Comparison of ENCODE assay signal across 7 cellular contexts in the genomic region with DNA sequence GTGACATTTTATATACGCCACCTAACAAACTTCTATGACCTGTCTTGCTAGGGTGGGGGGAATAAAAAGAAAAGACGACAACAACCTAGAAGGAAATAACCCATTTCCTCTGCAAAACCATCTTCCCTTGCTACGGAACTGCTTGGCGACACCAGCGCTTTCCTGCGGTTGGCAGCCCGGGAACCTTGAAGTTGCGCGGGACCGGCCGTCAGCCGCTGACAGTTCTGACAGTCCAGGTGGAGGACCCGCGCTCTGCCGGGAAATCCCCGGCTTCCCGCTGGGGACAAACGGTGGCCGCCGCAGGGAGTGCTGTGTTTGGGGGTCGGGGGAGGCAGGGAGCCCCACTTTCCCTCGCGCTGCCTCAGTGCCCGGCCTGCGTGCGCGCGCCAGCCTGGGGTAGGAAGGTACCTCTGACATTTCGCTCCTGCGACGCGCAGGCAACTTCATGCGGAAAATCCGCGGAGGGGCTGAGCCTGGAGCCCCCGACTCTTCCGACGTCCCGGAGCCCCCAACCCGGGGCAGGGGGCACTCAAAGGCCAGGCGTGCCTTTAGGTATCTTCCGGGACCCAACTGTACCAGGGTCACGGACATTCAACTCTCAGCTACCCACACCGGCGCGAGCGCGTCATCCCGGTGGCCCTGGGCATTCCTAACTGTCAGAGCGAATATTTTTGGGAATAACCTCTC. TPM values are rescaled to one million over a fixed set of nuclear protein-coding genes. Genes with fewer than 3 reads are reported as not detected.
DNase-seq lines count a peak whose midpoint lies in the region; ATAC-seq and TF ChIP-seq lines count a peak whose summit lies in the region.

No MANE protein-coding gene starts in this region.

- H3K27me3 ChIP-seq in RWPE2 (ENCODE audit: insufficient read depth, poor library complexity, severe bottlenecking) (peaks cover 41% of the 10 kb centered on the region), iPS-18a (ENCODE audit: control insufficient read depth, insufficient read depth, low read length) (peaks cover 46% of the 10 kb centered on the region), spleen (replicated peaks in 1 of 7) (peaks cover 0 to 24% (median 0%) of the 10 kb centered on the region in 7 donors)

- peaks cover 4% of the 10 kb centered on the region for H3K36me3 Mint-ChIP-seq in activated naive CD8-positive, alpha-beta T cell treated with anti-CD3 and anti-CD28 coated beads, Interleukin-2, amount 10 ng/mL, durations not matched to agents 7 days and 5 days

- no peaks in the 10 kb centered on the region for H3K27me3 Mint-ChIP-seq in activated naive CD8-positive, alpha-beta T cell treated with anti-CD3 and anti-CD28 coated beads, Interleukin-2, amount 10 ng/mL, durations not matched to agents 7 days and 5 days

- 0 to 2% (median 1%) methylated on average over 38 to 50 of the region's 50 CpGs for WGBS in spleen, 5 donors

- H3K9me3 Mint-ChIP-seq in activated naive CD8-positive, alpha-beta T cell treated with anti-CD3 and anti-CD28 coated beads, Interleukin-2, amount 10 ng/mL, durations not matched to agents 7 days and 5 days = no peaks in the 10 kb centered on the region

- TF ChIP-seq POLR2A in GM19193 (IDR thresholded peaks at IDR 0.05; ENCODE audit: extremely low read depth, insufficient read depth, insufficient read length) (peak; percentile 56), spleen (IDR thresholded peaks at IDR 0.05) (no peak)

- no peaks in the 10 kb centered on the region for H3K4me1 ChIP-seq in RWPE2 (ENCODE audit: insufficient read depth, poor library complexity, severe bottlenecking)
- H3K4me1 ChIP-seq in iPS-18a (ENCODE audit: control insufficient read depth, low read depth, low read length) = peaks cover 30% of the 10 kb centered on the region
- H3K4me1 ChIP-seq in spleen = peaks cover 12 to 75% (median 45%) of the 10 kb centered on the region in 6 donors

- peak overlapping the region; percentile 55 for H3K4me3 ChIP-seq in RWPE2 (ENCODE audit: severe bottlenecking)
- peak overlapping the region; percentile 75 for H3K4me3 ChIP-seq in iPS-18a (ENCODE audit: low read length)
- H3K4me3 ChIP-seq in spleen = peak overlapping the region; percentile 60 to 94 (median 73)

- no peaks in the 10 kb centered on the region for H3K9me3 ChIP-seq in RWPE2 (ENCODE audit: severe bottlenecking)
- H3K9me3 ChIP-seq in iPS-18a (ENCODE audit: control insufficient read depth, low read depth, low read length) = no peaks in the 10 kb centered on the region
- no peaks in the 10 kb centered on the region for H3K9me3 ChIP-seq in spleen

- DNase-seq in RWPE2 (ENCODE audit: low spot score) = no peak
- DNase-seq in activated naive CD8-positive, alpha-beta T cell treated with anti-CD3 and anti-CD28 coated beads, Interleukin-2, amount 10 ng/mL, durations not matched to agents 7 days and 5 days = peak; percentile 69
- peak; percentile 91 for DNase-seq in spleen
- no peak for DNase-seq in inferior parietal cortex (ENCODE audit: extremely low spot score)

- no peak overlapping the region for H3K27ac ChIP-seq in RWPE2 (ENCODE audit: poor library complexity, severe bottlenecking)
- H3K27ac ChIP-seq in iPS-18a (ENCODE audit: low read length) = no peak overlapping the region
- H3K27ac ChIP-seq in spleen = peak overlapping the region; percentile 96 to 100 (median 98)

- peak overlapping the region; percentile 43 for H3K9ac ChIP-seq in iPS-18a (ENCODE audit: low read length)

- POLR2A ChIA-PET in activated naive CD8-positive, alpha-beta T cell treated with anti-CD3 and anti-CD28 coated beads, Interleukin-2, amount 10 ng/mL, durations not matched to agents 7 days and 5 days (lab: Charles Lee) = interaction anchor here (0.5 to 4.8 kb wide), 24 partner anchors 8 to 169 kb away, joined by 3 to 63 read pairs (median 7); a partner anchor contains a TSS

- ATAC-seq in RWPE2 (ENCODE audit: low read depth) (no peak), GM18909 (IDR thresholded peaks at IDR 0.05; ENCODE audit: poor library complexity, unreplicated experiment) (no peak)
- ATAC-seq in activated naive CD8-positive, alpha-beta T cell treated with anti-CD3 and anti-CD28 coated beads, Interleukin-2, amount 10 ng/mL, durations not matched to agents 7 days and 5 days (ENCODE audit: low read depth) = no peak

- TF ChIP-seq CTCF in RWPE2 (IDR thresholded peaks at IDR 0.05; ENCODE audit: poor library complexity, severe bottlenecking) (no peak), spleen (IDR thresholded peaks at IDR 0.05 in 8 of 11, conservative IDR thresholded peaks at IDR 0.05 in 3 of 11) (no peak)

- intact Hi-C loops in spleen (cut with DNase I; ENCODE audit: low total_unique reads) = loop anchor here (10.0 kb wide), 1 partner anchor 54 kb away; no protein-coding TSS in a partner anchor

- H3K36me3 ChIP-seq in RWPE2 (ENCODE audit: low read depth) (no peaks in the 10 kb centered on the region), iPS-18a (ENCODE audit: control insufficient read depth, low read depth, low read length) (no peaks in the 10 kb centered on the region), spleen (no peaks in the 10 kb centered on the region)

- H3K4me1 Mint-ChIP-seq in activated naive CD8-positive, alpha-beta T cell treated with anti-CD3 and anti-CD28 coated beads, Interleukin-2, amount 10 ng/mL, durations not matched to agents 7 days and 5 days = peaks cover 33% of the 10 kb centered on the region

- H3K4me3 Mint-ChIP-seq in activated naive CD8-positive, alpha-beta T cell treated with anti-CD3 and anti-CD28 coated beads, Interleukin-2, amount 10 ng/mL, durations not matched to agents 7 days and 5 days = peak overlapping the region; percentile 94

- H3K27ac Mint-ChIP-seq in activated naive CD8-positive, alpha-beta T cell treated with anti-CD3 and anti-CD28 coated beads, Interleukin-2, amount 10 ng/mL, durations not matched to agents 7 days and 5 days = peak overlapping the region; percentile 90

RNA-seq across cellular contexts. Expression of a gene that starts 0.5 kb away (rescaled TPM):
- 1 to 10 TPM; 5.8 to 6.5 TPM for total RNA-seq in activated naive CD8-positive, alpha-beta T cell treated with anti-CD3 and anti-CD28 coated beads, Interleukin-2, amount 10 ng/mL, durations not matched to agents 7 days and 5 days
- 1 to 10 TPM; 4.4 to 8.7 (median 7.1) TPM for total RNA-seq in spleen
- 1 to 10 TPM; 1.5 to 2.1 (median 1.8) TPM for polyA plus RNA-seq in spleen

RNA-seq across cellular contexts. Expression of a gene that starts 0.9 kb away (rescaled TPM):
- total RNA-seq in activated naive CD8-positive, alpha-beta T cell treated with anti-CD3 and anti-CD28 coated beads, Interleukin-2, amount 10 ng/mL, durations not matched to agents 7 days and 5 days = 10 to 100 TPM; 10.4 to 10.9 TPM
- 10 to 100 TPM; 10.4 to 24.3 (median 18.7) TPM for total RNA-seq in spleen
- 1 to 10 TPM; 1.5 to 2.3 (median 2.1) TPM for polyA plus RNA-seq in spleen

RNA-seq across cellular contexts. Expression of a gene that starts 42.6 kb away (rescaled TPM):
- total RNA-seq in activated naive CD8-positive, alpha-beta T cell treated with anti-CD3 and anti-CD28 coated beads, Interleukin-2, amount 10 ng/mL, durations not matched to agents 7 days and 5 days = 10 to 100 TPM; 84.2 to 84.5 TPM
- total RNA-seq in spleen = 10 to 100 TPM; 40.4 to 55.0 (median 49.2) TPM
- 10 to 100 TPM; 60.1 to 75.1 (median 64.4) TPM for polyA plus RNA-seq in spleen

Comparison
In these comparisons a context has a peak if more than half of its experiments do, and no peak if none do; other contexts are left out.
1. DNase-seq: peak in activated naive CD8-positive, alpha-beta T cell treated with anti-CD3 and anti-CD28 coated beads, Interleukin-2, amount 10 ng/mL, durations not matched to agents 7 days and 5 days (single experiment) and spleen (single experiment); none in RWPE2 (single experiment) and inferior parietal cortex (single experiment).
2. H3K27ac ChIP-seq: peak in spleen (8 of 8); none in RWPE2 (single experiment) and iPS-18a (single experiment).
3. Peak in every context shown above with its lines, with median percentiles within 50 percentile points of each other: H3K4me3 ChIP-seq.